In the genomic region with DNA sequence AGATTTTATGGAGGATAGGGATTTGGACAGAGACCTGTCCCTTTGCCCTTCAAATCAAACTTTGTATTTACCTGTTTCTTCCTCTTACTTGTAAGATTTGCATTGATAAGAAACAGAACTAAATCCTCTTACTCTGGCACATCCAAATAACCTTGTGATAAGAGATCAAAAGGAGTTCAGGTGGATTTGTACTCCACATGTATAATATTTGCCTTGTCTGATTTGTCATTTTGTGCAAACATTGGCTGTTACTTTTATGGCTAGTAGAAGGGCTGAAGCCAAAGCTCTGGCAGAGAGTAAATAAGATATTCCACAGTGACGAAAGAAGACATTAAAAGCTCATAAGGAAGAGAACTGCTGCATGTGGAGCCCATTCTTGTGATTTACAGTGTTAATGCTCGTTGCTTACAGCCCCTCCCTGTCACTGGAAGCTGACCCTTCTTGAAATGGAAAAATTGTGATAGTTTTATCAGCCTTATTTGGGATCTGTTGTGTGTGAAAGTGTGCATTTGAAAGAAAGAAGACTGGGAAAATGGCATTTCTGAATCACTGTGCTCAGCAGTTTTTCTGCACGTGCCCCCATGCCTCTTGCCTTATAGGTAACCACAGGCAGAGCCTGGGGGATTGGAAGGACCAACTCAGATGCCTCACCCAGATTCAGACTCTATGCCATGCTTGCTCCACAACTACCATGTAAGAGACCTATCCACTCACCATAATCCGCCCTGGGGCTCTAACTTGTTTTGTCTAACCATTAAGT, we compare ENCODE assay signal across 1 cellular context.
TF ChIP-seq lines count a peak whose summit lies in the region.

No MANE protein-coding gene starts in this region.

TF ChIP-seq in HepG2, 621 proteins besides CTCF, POLR2A, EP300 and RAD21 (continued from another document and continues in another):
- TF ChIP-seq FUBP1 (CRISPR knock-in tag; IDR thresholded peaks at IDR 0.05; ENCODE audit: borderline replicate concordance) (no peak), SCMH1 (CRISPR knock-in tag; IDR thresholded peaks at IDR 0.05; ENCODE audit: borderline replicate concordance) (no peak), SOX5 (CRISPR knock-in tag; IDR thresholded peaks at IDR 0.05; ENCODE audit: borderline replicate concordance) (peak; percentile 50; the same call in 1 of the 2 replicates), HHEX (CRISPR knock-in tag; IDR thresholded peaks at IDR 0.05) (peak; percentile 89), HNF1A (IDR thresholded peaks at IDR 0.05; ENCODE audit: low read depth) (no peak), HNF1A (CRISPR knock-in tag; IDR thresholded peaks at IDR 0.05; ENCODE audit: borderline replicate concordance) (peak; percentile 28; the same call in 1 of the 2 replicates), ZNF619 (CRISPR knock-in tag; IDR thresholded peaks at IDR 0.05) (no peak), ZNF790 (CRISPR knock-in tag; IDR thresholded peaks at IDR 0.05; ENCODE audit: borderline replicate concordance) (no peak), NR2F2 (IDR thresholded peaks at IDR 0.05; ENCODE audit: borderline replicate concordance, low read depth) (peak; percentile 84), GPN1 (CRISPR knock-in tag; IDR thresholded peaks at IDR 0.05; ENCODE audit: borderline replicate concordance) (no peak), FOSL1 (CRISPR knock-in tag; IDR thresholded peaks at IDR 0.05; ENCODE audit: borderline replicate concordance) (peak; percentile 36; the same call in 1 of the 2 replicates), GFI1 (CRISPR knock-in tag; IDR thresholded peaks at IDR 0.05; ENCODE audit: borderline replicate concordance) (peak; percentile 99), ARNTL (CRISPR knock-in tag; IDR thresholded peaks at IDR 0.05) (no peak), ZNF503 (CRISPR knock-in tag; IDR thresholded peaks at IDR 0.05) (peak; percentile 89), SOX13 (IDR thresholded peaks at IDR 0.05) (no peak), SOX13 (CRISPR knock-in tag; conservative IDR thresholded peaks at IDR 0.05 in 1 of 2, IDR thresholded peaks at IDR 0.05 in 1 of 2) (peak in 1 of 2 experiments; percentile 84; a peak in 2 of 4 replicates), EHMT2 (IDR thresholded peaks at IDR 0.05; ENCODE audit: borderline replicate concordance, low read depth, low read length) (no peak), ONECUT2 (CRISPR knock-in tag; IDR thresholded peaks at IDR 0.05) (no peak), GATA4 (IDR thresholded peaks at IDR 0.05; ENCODE audit: borderline replicate concordance, low read depth) (peak; percentile 89; the same call in 1 of the 2 replicates), MTA3 (CRISPR knock-in tag; IDR thresholded peaks at IDR 0.05) (no peak), ZBTB34 (CRISPR knock-in tag; IDR thresholded peaks at IDR 0.05) (peak; percentile 53; the same call in 1 of the 2 replicates), ELF1 (CRISPR knock-in tag; IDR thresholded peaks at IDR 0.05) (no peak), ZFP36L1 (CRISPR knock-in tag; IDR thresholded peaks at IDR 0.05) (no peak), SIN3A (IDR thresholded peaks at IDR 0.05; ENCODE audit: borderline replicate concordance, low read depth, low read length) (no peak), REPIN1 (CRISPR knock-in tag; IDR thresholded peaks at IDR 0.05; ENCODE audit: borderline replicate concordance, low read depth) (peak; percentile 63; the same call in 1 of the 2 replicates), NFIC (IDR thresholded peaks at IDR 0.05; ENCODE audit: low read length) (peak; percentile 71; the same call in 1 of the 2 replicates), NFE2 (CRISPR knock-in tag; IDR thresholded peaks at IDR 0.05) (no peak), ZNF275 (CRISPR knock-in tag; IDR thresholded peaks at IDR 0.05; ENCODE audit: borderline replicate concordance) (no peak), PPARG (CRISPR knock-in tag; conservative IDR thresholded peaks at IDR 0.05) (peak; percentile 69; the same call in 1 of the 2 replicates), FOXA1 (IDR thresholded peaks at IDR 0.05) (peak; percentile 42; the same call in 1 of the 2 replicates), FOXA1 (CRISPR knock-in tag; IDR thresholded peaks at IDR 0.05) (peak; percentile 93), SOX6 (IDR thresholded peaks at IDR 0.05) (no peak), SOX6 (CRISPR knock-in tag; IDR thresholded peaks at IDR 0.05) (peak; percentile 56; the same call in 1 of the 2 replicates), SIX4 (CRISPR knock-in tag; IDR thresholded peaks at IDR 0.05) (no peak), KDM1A (CRISPR knock-in tag; IDR thresholded peaks at IDR 0.05) (0 out of 2 replicates have a peak, but pooled peaks have one; percentile 48), PITX1 (CRISPR knock-in tag; IDR thresholded peaks at IDR 0.05) (peak; percentile 51; the same call in 1 of the 2 replicates), HMG20B (CRISPR knock-in tag; conservative IDR thresholded peaks at IDR 0.05) (peak; percentile 99), GATAD2A (CRISPR knock-in tag; IDR thresholded peaks at IDR 0.05) (peak; percentile 71), MAFK (conservative IDR thresholded peaks at IDR 0.05 in 1 of 2, IDR thresholded peaks at IDR 0.05 in 1 of 2; ENCODE audit: low read length in 2 of 2) (peak; percentile 45 to 83), CREBL2 (CRISPR knock-in tag; IDR thresholded peaks at IDR 0.05; ENCODE audit: borderline replicate concordance) (no peak), ATF1 (CRISPR knock-in tag; IDR thresholded peaks at IDR 0.05) (0 out of 2 replicates have a peak, but pooled peaks have one; percentile 49)
- TF ChIP-seq, protein P1, sequence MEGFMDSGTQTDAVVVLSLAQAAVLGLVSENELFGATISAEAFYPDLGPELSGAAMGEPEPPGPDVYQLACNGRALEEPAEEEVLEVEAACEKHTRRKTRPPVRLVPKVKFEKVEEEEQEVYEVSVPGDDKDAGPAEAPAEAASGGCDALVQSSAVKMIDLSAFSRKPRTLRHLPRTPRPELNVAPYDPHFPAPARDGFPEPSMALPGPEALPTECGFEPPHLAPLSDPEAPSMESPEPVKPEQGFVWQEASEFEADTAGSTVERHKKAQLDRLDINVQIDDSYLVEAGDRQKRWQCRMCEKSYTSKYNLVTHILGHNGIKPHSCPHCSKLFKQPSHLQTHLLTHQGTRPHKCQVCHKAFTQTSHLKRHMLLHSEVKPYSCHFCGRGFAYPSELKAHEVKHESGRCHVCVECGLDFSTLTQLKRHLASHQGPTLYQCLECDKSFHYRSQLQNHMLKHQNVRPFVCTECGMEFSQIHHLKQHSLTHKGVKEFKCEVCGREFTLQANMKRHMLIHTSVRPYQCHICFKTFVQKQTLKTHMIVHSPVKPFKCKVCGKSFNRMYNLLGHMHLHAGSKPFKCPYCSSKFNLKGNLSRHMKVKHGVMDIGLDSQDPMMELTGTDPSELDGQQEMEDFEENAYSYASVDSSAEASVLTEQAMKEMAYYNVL (CRISPR knock-in tag; IDR thresholded peaks at IDR 0.05; ENCODE audit: borderline replicate concordance): no peak
- TF ChIP-seq, protein P2, sequence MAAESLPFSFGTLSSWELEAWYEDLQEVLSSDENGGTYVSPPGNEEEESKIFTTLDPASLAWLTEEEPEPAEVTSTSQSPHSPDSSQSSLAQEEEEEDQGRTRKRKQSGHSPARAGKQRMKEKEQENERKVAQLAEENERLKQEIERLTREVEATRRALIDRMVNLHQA (CRISPR knock-in tag; IDR thresholded peaks at IDR 0.05): no peak
- TF ChIP-seq, protein P3, sequence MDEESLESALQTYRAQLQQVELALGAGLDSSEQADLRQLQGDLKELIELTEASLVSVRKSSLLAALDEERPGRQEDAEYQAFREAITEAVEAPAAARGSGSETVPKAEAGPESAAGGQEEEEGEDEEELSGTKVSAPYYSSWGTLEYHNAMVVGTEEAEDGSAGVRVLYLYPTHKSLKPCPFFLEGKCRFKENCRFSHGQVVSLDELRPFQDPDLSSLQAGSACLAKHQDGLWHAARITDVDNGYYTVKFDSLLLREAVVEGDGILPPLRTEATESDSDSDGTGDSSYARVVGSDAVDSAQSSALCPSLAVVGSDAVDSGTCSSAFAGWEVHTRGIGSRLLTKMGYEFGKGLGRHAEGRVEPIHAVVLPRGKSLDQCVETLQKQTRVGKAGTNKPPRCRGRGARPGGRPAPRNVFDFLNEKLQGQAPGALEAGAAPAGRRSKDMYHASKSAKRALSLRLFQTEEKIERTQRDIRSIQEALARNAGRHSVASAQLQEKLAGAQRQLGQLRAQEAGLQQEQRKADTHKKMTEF (CRISPR knock-in tag; IDR thresholded peaks at IDR 0.05): peak; percentile 64
